11 cellular contexts compared by ENCODE assay signal in genomic region chr3:147413712-147414325, GRCh38. TPM values are rescaled to one million over a fixed set of nuclear protein-coding genes. Genes with fewer than 3 reads are reported as not detected.
DNase-seq lines count a peak whose midpoint lies in the region; ATAC-seq and TF ChIP-seq lines count a peak whose summit lies in the region.
"Had no signal": no experiment of that assay in that cellular context is flagged by ENCODE, and none has a peak within 500 bp of the region (broad histone marks: within the 10 kb centered on the region; RNA-seq: fewer than 3 reads in every experiment).

No MANE protein-coding gene starts in this region.

- H3K27ac Mint-ChIP-seq in activated CD4-positive, alpha-beta T cell treated with anti-CD3 and anti-CD28 coated beads, Interleukin-2, amount 10 ng/mL, durations not matched to agents 7 days and 5 days: peak overlapping the region; percentile 86
- no peak overlapping the region for H3K27ac Mint-ChIP-seq in activated T-helper 2 cell treated with anti-CD3 and anti-CD28 coated beads, Interferon-gamma antibody, Interleukin-2, Interleukin-4, amounts not matched to agents 10 μg/mL and 5 μg/mL and 100 μg/mL, durations not matched to agents 14 hours and 24 hours and 36 hours
- H3K27ac Mint-ChIP-seq in stimulated activated effector memory CD8-positive, alpha-beta T cell treated with anti-CD3 and anti-CD28 coated beads, Interleukin-12 subunit alpha, Interleukin-12 subunit beta, amount 100 ng/mL, for 72 hours: no peak overlapping the region

- peaks cover 25% of the 10 kb centered on the region for H3K4me1 ChIP-seq in hepatocyte (ENCODE audit: insufficient read depth)

- no peak for DNase-seq in activated CD4-positive, alpha-beta T cell treated with anti-CD3 and anti-CD28 coated beads, Interleukin-2, amount 10 ng/mL, durations not matched to agents 7 days and 5 days
- DNase-seq in activated CD4-positive, alpha-beta T cell treated with anti-CD3 and anti-CD28 coated beads for 1 hour: no peak
- DNase-seq in activated T-helper 2 cell treated with anti-CD3 and anti-CD28 coated beads, Interferon-gamma antibody, Interleukin-2, Interleukin-4, amounts not matched to agents 10 μg/mL and 5 μg/mL and 100 μg/mL, durations not matched to agents 14 hours and 24 hours and 36 hours (ENCODE audit: low spot score): no peak
- no peak for DNase-seq in hepatocyte (ENCODE audit: low spot score)
- no peak for DNase-seq in stimulated activated effector memory CD8-positive, alpha-beta T cell treated with anti-CD3 and anti-CD28 coated beads, Interleukin-12 subunit alpha, Interleukin-12 subunit beta, amount 100 ng/mL, for 72 hours (ENCODE audit: low spot score in 2 of 2)
- no peak for DNase-seq in NCI-H187 (lab: John Stamatoyannopoulos, UW)
- DNase-seq: activated CD4-positive, CD25-positive, alpha-beta regulatory T cell treated with anti-CD3 and anti-CD28 coated beads, Interleukin-2, amount 50 U/mL, for 72 hours; AML-193; central memory CD4-positive, alpha-beta T cell had no signal

- peak overlapping the region; percentile 71 for H2AFZ ChIP-seq in hepatocyte

- H3K27me3 Mint-ChIP-seq in activated CD4-positive, alpha-beta T cell treated with anti-CD3 and anti-CD28 coated beads, Interleukin-2, amount 10 ng/mL, durations not matched to agents 7 days and 5 days: peaks cover 67% of the 10 kb centered on the region
- H3K27me3 Mint-ChIP-seq in activated T-helper 2 cell treated with anti-CD3 and anti-CD28 coated beads, Interferon-gamma antibody, Interleukin-2, Interleukin-4, amounts not matched to agents 10 μg/mL and 5 μg/mL and 100 μg/mL, durations not matched to agents 14 hours and 24 hours and 36 hours (ENCODE audit: low read depth): peaks cover 60% of the 10 kb centered on the region

- H3K4me2 ChIP-seq in hepatocyte: peak overlapping the region; percentile 67

- peak overlapping the region; percentile 67 for H3K4me3 Mint-ChIP-seq in activated CD4-positive, alpha-beta T cell treated with anti-CD3 and anti-CD28 coated beads, Interleukin-2, amount 10 ng/mL, durations not matched to agents 7 days and 5 days
- H3K4me3 Mint-ChIP-seq in activated T-helper 2 cell treated with anti-CD3 and anti-CD28 coated beads, Interferon-gamma antibody, Interleukin-2, Interleukin-4, amounts not matched to agents 10 μg/mL and 5 μg/mL and 100 μg/mL, durations not matched to agents 14 hours and 24 hours and 36 hours (ENCODE audit: low read depth): peak overlapping the region; percentile 48
- H3K4me3 Mint-ChIP-seq in stimulated activated effector memory CD8-positive, alpha-beta T cell treated with anti-CD3 and anti-CD28 coated beads, Interleukin-12 subunit alpha, Interleukin-12 subunit beta, amount 100 ng/mL, for 72 hours: peak overlapping the region; percentile 63

- no peaks in the 10 kb centered on the region for H3K79me2 ChIP-seq in hepatocyte

- no peaks in the 10 kb centered on the region for H3K9me3 ChIP-seq in hepatocyte (ENCODE audit: low read depth)

- intact Hi-C loops in activated T-helper 2 cell treated with anti-CD3 and anti-CD28 coated beads, Interferon-gamma antibody, Interleukin-2, Interleukin-4, amounts not matched to agents 10 μg/mL and 5 μg/mL and 100 μg/mL, durations not matched to agents 14 hours and 24 hours and 36 hours (cut with micrococcal nuclease): loop anchor here (1.0 to 5.0 kb wide), 3 partner anchors 9 to 37 kb away; no protein-coding TSS in a partner anchor

- H3K27me3 ChIP-seq in hepatocyte: peaks cover 98% of the 10 kb centered on the region

- H3K27ac ChIP-seq in hepatocyte: no peak overlapping the region

- H3K36me3 ChIP-seq in hepatocyte (replicated peaks; ENCODE audit: insufficient read depth, low read depth): no peaks in the 10 kb centered on the region

- H3K9me3 Mint-ChIP-seq in activated CD4-positive, alpha-beta T cell treated with anti-CD3 and anti-CD28 coated beads, Interleukin-2, amount 10 ng/mL, durations not matched to agents 7 days and 5 days: peaks cover 2% of the 10 kb centered on the region
- H3K9me3 Mint-ChIP-seq in activated T-helper 2 cell treated with anti-CD3 and anti-CD28 coated beads, Interferon-gamma antibody, Interleukin-2, Interleukin-4, amounts not matched to agents 10 μg/mL and 5 μg/mL and 100 μg/mL, durations not matched to agents 14 hours and 24 hours and 36 hours: peaks cover under 1% of the 10 kb centered on the region
- peaks cover 7% of the 10 kb centered on the region for H3K9me3 Mint-ChIP-seq in stimulated activated effector memory CD8-positive, alpha-beta T cell treated with anti-CD3 and anti-CD28 coated beads, Interleukin-12 subunit alpha, Interleukin-12 subunit beta, amount 100 ng/mL, for 72 hours

- H3K4me3 ChIP-seq in hepatocyte: no peak overlapping the region

- no peak for TF ChIP-seq CTCF in hepatocyte (IDR thresholded peaks at IDR 0.05; ENCODE audit: poor library complexity)

- H3K9me2 ChIP-seq in hepatocyte (replicated peaks; ENCODE audit: insufficient read depth): no peaks in the 10 kb centered on the region

- CTCF ChIA-PET in activated CD4-positive, alpha-beta T cell treated with anti-CD3 and anti-CD28 coated beads, Interleukin-2, amount 10 ng/mL, durations not matched to agents 7 days and 5 days (lab: Charles Lee): no interaction called here

- peaks cover 15% of the 10 kb centered on the region for H3K4me1 Mint-ChIP-seq in activated CD4-positive, alpha-beta T cell treated with anti-CD3 and anti-CD28 coated beads, Interleukin-2, amount 10 ng/mL, durations not matched to agents 7 days and 5 days
- H3K4me1 Mint-ChIP-seq in activated T-helper 2 cell treated with anti-CD3 and anti-CD28 coated beads, Interferon-gamma antibody, Interleukin-2, Interleukin-4, amounts not matched to agents 10 μg/mL and 5 μg/mL and 100 μg/mL, durations not matched to agents 14 hours and 24 hours and 36 hours (ENCODE audit: low read depth): peaks cover 12% of the 10 kb centered on the region
- H3K4me1 Mint-ChIP-seq in stimulated activated effector memory CD8-positive, alpha-beta T cell treated with anti-CD3 and anti-CD28 coated beads, Interleukin-12 subunit alpha, Interleukin-12 subunit beta, amount 100 ng/mL, for 72 hours: peaks cover 30% of the 10 kb centered on the region

- WGBS in hepatocyte (ENCODE audit: low lambda C conversion rate, missing lambda C conversion rate): 6% methylated on average over 19 of the region's 22 CpGs

- no peak for ATAC-seq in stimulated activated effector memory CD8-positive, alpha-beta T cell treated with anti-CD3 and anti-CD28 coated beads, Interleukin-12 subunit alpha, Interleukin-12 subunit beta, amount 100 ng/mL, for 72 hours
- ATAC-seq in HG02970 (IDR thresholded peaks at IDR 0.05; ENCODE audit: low FRiP score, unreplicated experiment) (no peak), HG03159 (IDR thresholded peaks at IDR 0.05; ENCODE audit: unreplicated experiment) (no peak)

- H4K20me1 ChIP-seq in hepatocyte (ENCODE audit: insufficient read depth, poor library complexity, severe bottlenecking): no peaks in the 10 kb centered on the region

- POLR2A ChIA-PET in activated CD4-positive, alpha-beta T cell treated with anti-CD3 and anti-CD28 coated beads, Interleukin-2, amount 10 ng/mL, durations not matched to agents 7 days and 5 days (lab: Charles Lee): no interaction called here

- H3K36me3 Mint-ChIP-seq in activated CD4-positive, alpha-beta T cell treated with anti-CD3 and anti-CD28 coated beads, Interleukin-2, amount 10 ng/mL, durations not matched to agents 7 days and 5 days (ENCODE audit: low read depth): peaks cover 8% of the 10 kb centered on the region
- peaks cover 3% of the 10 kb centered on the region for H3K36me3 Mint-ChIP-seq in activated T-helper 2 cell treated with anti-CD3 and anti-CD28 coated beads, Interferon-gamma antibody, Interleukin-2, Interleukin-4, amounts not matched to agents 10 μg/mL and 5 μg/mL and 100 μg/mL, durations not matched to agents 14 hours and 24 hours and 36 hours (ENCODE audit: low read depth)
- peaks cover 21% of the 10 kb centered on the region for H3K36me3 Mint-ChIP-seq in stimulated activated effector memory CD8-positive, alpha-beta T cell treated with anti-CD3 and anti-CD28 coated beads, Interleukin-12 subunit alpha, Interleukin-12 subunit beta, amount 100 ng/mL, for 72 hours

RNA-seq across cellular contexts. Expression of gene ZIC1, which starts 4.7 kb away (rescaled TPM):
- total RNA-seq in activated CD4-positive, alpha-beta T cell treated with anti-CD3 and anti-CD28 coated beads, Interleukin-2, amount 10 ng/mL, durations not matched to agents 7 days and 5 days: not detected
- total RNA-seq in activated T-helper 2 cell treated with anti-CD3 and anti-CD28 coated beads, Interferon-gamma antibody, Interleukin-2, Interleukin-4, amounts not matched to agents 10 μg/mL and 5 μg/mL and 100 μg/mL, durations not matched to agents 14 hours and 24 hours and 36 hours: not detected in 2 replicates
- total RNA-seq in hepatocyte: 0.10 TPM in 1 of 2 replicates, not detected in the other
- not detected in 2 replicates for polyA plus RNA-seq in hepatocyte

RNA-seq across cellular contexts. Expression of gene ZIC4, which starts 7.5 kb away (rescaled TPM):
- not detected for total RNA-seq in activated CD4-positive, alpha-beta T cell treated with anti-CD3 and anti-CD28 coated beads, Interleukin-2, amount 10 ng/mL, durations not matched to agents 7 days and 5 days
- not detected in 2 replicates for total RNA-seq in activated T-helper 2 cell treated with anti-CD3 and anti-CD28 coated beads, Interferon-gamma antibody, Interleukin-2, Interleukin-4, amounts not matched to agents 10 μg/mL and 5 μg/mL and 100 μg/mL, durations not matched to agents 14 hours and 24 hours and 36 hours
- 0.08 and 0.17 TPM in 2 replicates for total RNA-seq in hepatocyte
- polyA plus RNA-seq in hepatocyte: not detected in 2 replicates
